22 cellular contexts compared by ENCODE assay signal in genomic region chr10:30039567-30039966, GRCh38. TPM values are rescaled to one million over a fixed set of nuclear protein-coding genes. Genes with fewer than 3 reads are reported as not detected.
DNase-seq lines count a peak whose midpoint lies in the region; ATAC-seq, FAIRE-seq and TF ChIP-seq lines count a peak whose summit lies in the region.
"Had no signal": no experiment of that assay in that cellular context is flagged by ENCODE, and none has a peak within 500 bp of the region (broad histone marks: within the 10 kb centered on the region; RNA-seq: fewer than 3 reads in every experiment).

No MANE protein-coding gene starts in this region.

- H2BK120ac ChIP-seq in trophoblast cell (ENCODE audit: insufficient read depth, low read length, poor library complexity) = no peak overlapping the region

- peaks cover 2% of the 10 kb centered on the region for H3K9me1 ChIP-seq in K562 (ENCODE audit: control insufficient read depth, insufficient read depth, low read length)

- H3K9ac ChIP-seq in K562 (ENCODE audit: insufficient read depth in 1 of 2, low read depth in 2 of 2, low read length in 2 of 2) (no peak overlapping the region), trophoblast cell (ENCODE audit: low read length) (no peak overlapping the region)

- DNase-seq in heart right ventricle (peak in 1 of 2 donors; percentile 10), Right ventricle myocardium superior (no peak), K562 (ENCODE audit: extremely low read depth in 1 of 4, low spot score in 3 of 4) (no peak), lung microvascular endothelial cell (ENCODE audit: low read depth in 2 of 2) (peak; percentile 60 to 64), GOT3 (lab: John Stamatoyannopoulos, UW) (no peak), trophoblast cell (no peak), midbrain (lab: John Stamatoyannopoulos, UW) (no peak)
- DNase-seq: activated B cell treated with CpG ODN at 0.5 μM for 24 hours; activated CD4-positive, alpha-beta memory T cell treated with anti-CD3 and anti-CD28 coated beads, Interleukin-2, amount 10 ng/mL, durations not matched to agents 7 days and 5 days; activated naive CD4-positive, alpha-beta T cell treated with anti-CD3 and anti-CD28 coated beads, Interleukin-2, amount 10 ng/mL, durations not matched to agents 7 days and 5 days; activated T-cell treated with anti-CD3 and anti-CD28 coated beads, Interleukin-2, amount 50 U/mL, for 24 hours; effector CD8-positive, alpha-beta T cell; EL; NCI-H2029; NCI-H510A treated with DMSO at 0.1 percent for 48 hours; stimulated activated CD4-positive, alpha-beta T cell treated with anti-CD3 and anti-CD28 coated beads, Interleukin-4, amount 100 ng/mL, for 24 hours had no signal

- H3K14ac ChIP-seq in trophoblast cell (ENCODE audit: low read length) = no peak overlapping the region

- H3K4me1 ChIP-seq in heart right ventricle (peaks cover 15 to 98% (median 51%) of the 10 kb centered on the region in 9 donors), K562 (replicated peaks in 1 of 2; ENCODE audit: control insufficient read depth in 2 of 2, insufficient read depth in 2 of 2, low read length in 2 of 2) (no peaks in the 10 kb centered on the region), trophoblast cell (ENCODE audit: control insufficient read depth in 1 of 2, insufficient read depth in 2 of 2, low read length in 2 of 2) (no peaks in the 10 kb centered on the region)
- H3K4me1 ChIP-seq: prostate gland, SJSA1 had no signal

- intact Hi-C loops in heart right ventricle (cut with DNase I) (no loop called here), Right ventricle myocardium superior (cut with DNase I) (no loop called here), K562 (cut with micrococcal nuclease) (no loop called here)

- H3K27me3 ChIP-seq in heart right ventricle (peaks cover 0 to 52% (median 7%) of the 10 kb centered on the region in 7 donors), K562 (ENCODE audit: control insufficient read depth in 2 of 2, insufficient read depth in 2 of 2, low read length in 2 of 2) (peaks cover 30 to 60% of the 10 kb centered on the region in 2 experiments; a peak in 4 of 5 replicates), trophoblast cell (ENCODE audit: insufficient read depth, low read length) (no peaks in the 10 kb centered on the region)
- H3K27me3 ChIP-seq: SJSA1 had no signal

- TF ChIP-seq CTCF in heart right ventricle (IDR thresholded peaks at IDR 0.05) = no peak
- no peak for TF ChIP-seq CTCF in K562 (IDR thresholded peaks at IDR 0.05 in 2 of 3, conservative IDR thresholded peaks at IDR 0.05 in 1 of 3; ENCODE audit: insufficient read depth in 2 of 3, low read depth in 1 of 3, low read length in 3 of 3)

- H3K27ac ChIP-seq in heart right ventricle = peak overlapping the region in 9 of 10 donors; percentile 14 to 83 (median 68)
- H3K27ac ChIP-seq in K562 (ENCODE audit: extremely low read depth, low read depth, low read length) = no peak overlapping the region
- H3K27ac ChIP-seq in trophoblast cell (ENCODE audit: low read depth, low read length) = no peak overlapping the region
- H3K27ac ChIP-seq: HL-60, prostate gland, SJSA1 had no signal

- ATAC-seq in heart right ventricle (peak in 4 of 8 donors; percentile 2 to 28 (median 14)), Right ventricle myocardium superior (ENCODE audit: poor library complexity) (no peak), K562 (no peak)

- H3K18ac ChIP-seq in trophoblast cell (ENCODE audit: low read length) = no peak overlapping the region

- no peak for TF ChIP-seq RAD21 in K562 (CRISPR knock-in tag; conservative IDR thresholded peaks at IDR 0.05 in 1 of 2, IDR thresholded peaks at IDR 0.05 in 1 of 2)

- H3K4me3 ChIP-seq in heart right ventricle (no peak overlapping the region), K562 (no peak overlapping the region), trophoblast cell (ENCODE audit: low read depth, low read length) (no peak overlapping the region)
- H3K4me3 ChIP-seq: prostate gland, SJSA1, smooth muscle cell had no signal

- no peak overlapping the region for H2AFZ ChIP-seq in K562 (ENCODE audit: low read depth, low read length)
- H2AFZ ChIP-seq in trophoblast cell (ENCODE audit: insufficient read depth, low read length, poor library complexity) = no peak overlapping the region

- no peaks in the 10 kb centered on the region for H3K79me1 ChIP-seq in trophoblast cell (ENCODE audit: low read length)

- 58 to 61% methylated on average over 14 of the region's 14 CpGs for WGBS in heart right ventricle, 2 donors
- 2% methylated on average over 14 of the region's 14 CpGs for WGBS in K562 (ENCODE audit: insufficient coverage, low coverage, missing lambda C conversion rate)
- no CpG with 5 or more reads among the region's 14 CpGs for WGBS in trophoblast cell (ENCODE audit: extremely low coverage, insufficient coverage, insufficient read length)

- POLR2A ChIA-PET in K562 (lab: Yijun Ruan, JAX) = no interaction called here

- no TSS peak for BruUV-seq in K562 (replicated peaks; lab: Mats Ljungman, UMichigan)

- H3K36me3 ChIP-seq in heart right ventricle (peaks cover 0 to 30% (median 0%) of the 10 kb centered on the region in 9 donors), K562 (ENCODE audit: control insufficient read depth, insufficient read depth, low read length) (no peaks in the 10 kb centered on the region), trophoblast cell (ENCODE audit: control insufficient read depth in 1 of 2, insufficient read depth in 2 of 2, low read length in 2 of 2) (peaks cover 12% of the 10 kb centered on the region in 2 experiments)
- H3K36me3 ChIP-seq: prostate gland had no signal

- CTCF ChIA-PET in K562 (lab: Yijun Ruan, JAX; ENCODE audit: low intra/inter-chr PET ratio) = no interaction called here

- no peaks in the 10 kb centered on the region for H3K79me2 ChIP-seq in K562 (ENCODE audit: control insufficient read depth, insufficient read depth, low read length)
- no peaks in the 10 kb centered on the region for H3K79me2 ChIP-seq in trophoblast cell (ENCODE audit: control insufficient read depth, insufficient read depth, low read length, poor library complexity)

- in situ Hi-C loops in K562 (cut with MboI) = no loop called here

- TF ChIP-seq POLR2A in K562 (conservative IDR thresholded peaks at IDR 0.05) = no peak

- no peak overlapping the region for H2AK5ac ChIP-seq in trophoblast cell (ENCODE audit: low read length)

- peaks cover 3% of the 10 kb centered on the region; the same call in 1 of the 2 replicates for H4K20me1 ChIP-seq in K562 (replicated peaks; ENCODE audit: control insufficient read depth, insufficient read depth, low read length)

- no peak overlapping the region for H4K12ac ChIP-seq in trophoblast cell (ENCODE audit: low read depth, low read length)

- H3K4ac ChIP-seq in trophoblast cell (ENCODE audit: low read depth, low read length) = no peak overlapping the region

- H3K9me3 ChIP-seq in heart right ventricle = no peaks in the 10 kb centered on the region
- no peaks in the 10 kb centered on the region for H3K9me3 ChIP-seq in K562 (replicated peaks; ENCODE audit: control insufficient read depth, insufficient read depth, low read depth, low read length)
- H3K9me3 ChIP-seq in trophoblast cell (ENCODE audit: insufficient read depth, low read depth, low read length) = no peaks in the 10 kb centered on the region
- H3K9me3 ChIP-seq: prostate gland, SJSA1 had no signal

- no peak for FAIRE-seq in K562 (lab: Jason Lieb, UNC)

- no peak for TF ChIP-seq EP300 in K562 (IDR thresholded peaks at IDR 0.05; ENCODE audit: low read length)

- H3K23ac ChIP-seq in trophoblast cell (ENCODE audit: low read length) = no peak overlapping the region

- H2BK12ac ChIP-seq in trophoblast cell (ENCODE audit: low read length) = no peak overlapping the region

- H4K91ac ChIP-seq in trophoblast cell (ENCODE audit: low read depth, low read length) = no peak overlapping the region

- H3K4me2 ChIP-seq in K562 (ENCODE audit: insufficient read depth, low read length) (no peak overlapping the region), trophoblast cell (ENCODE audit: low read length) (no peak overlapping the region)
- H3K4me2 ChIP-seq: smooth muscle cell had no signal

- no peak overlapping the region for H4K8ac ChIP-seq in trophoblast cell (ENCODE audit: low read depth, low read length)

- no peak overlapping the region for H2BK5ac ChIP-seq in trophoblast cell (ENCODE audit: low read depth, low read length, poor library complexity)

TF ChIP-seq in K562, 482 proteins besides CTCF, POLR2A, EP300 and RAD21:
- TF ChIP-seq ELF4 (CRISPR knock-in tag; IDR thresholded peaks at IDR 0.05) = no peak
- TF ChIP-seq STAT5A (IDR thresholded peaks at IDR 0.05; ENCODE audit: borderline replicate concordance, low read length) = no peak
- no peak for TF ChIP-seq ZBTB1 (CRISPR knock-in tag; IDR thresholded peaks at IDR 0.05; ENCODE audit: borderline replicate concordance, low read depth)
- TF ChIP-seq NFIC (IDR thresholded peaks at IDR 0.05) = peak; percentile 64
- peak; percentile 21; the same call in 1 of the 2 replicates for TF ChIP-seq BHLHE40 (IDR thresholded peaks at IDR 0.05; ENCODE audit: low read length)
TF ChIP-seq in K562: peak in this region for 2.

RNA-seq across cellular contexts. Expression of gene JCAD, which starts 19.8 kb away (rescaled TPM):
- 10 to 100 TPM; 16.5 to 39.8 (median 21.4) TPM for total RNA-seq in heart right ventricle
- polyA plus RNA-seq in heart right ventricle = 10 to 100 TPM in 1 of 2 donors, 1 to 10 TPM in 1; 7.7 to 13.0 TPM
- total RNA-seq in Right ventricle myocardium superior = 25.5 TPM
- not detected in 2 replicates for total RNA-seq in K562 (2011; cell fraction: chromatin; rRNA removed; ENCODE audit: low replicate concordance)
- not detected in 2 replicates for total RNA-seq in K562 (2011; cell fraction: nucleolus; rRNA removed)
- not detected in 2 replicates for total RNA-seq in K562 (2011; cell fraction: nucleoplasm; rRNA removed)
- not detected in 2 replicates for total RNA-seq in K562 (2014; rRNA removed)
- total RNA-seq in K562 (2014; rRNA removed; fragmentation: Illumina TruSeq; extraction: Trizol) = not detected in 2 replicates
- total RNA-seq in K562 (2015; rRNA removed; fragmentation: Illumina TruSeq; extraction: Trizol) = not detected in 2 replicates
- total RNA-seq in K562 (2021) = 0.20 TPM in 1 of 2 replicates, not detected in the other
- polyA plus RNA-seq in K562 (2011; rRNA removed) = not detected in 2 replicates
- polyA plus RNA-seq in K562 (2011; cell fraction: cytosol; rRNA removed) = not detected in 2 replicates
- not detected in 2 replicates for polyA plus RNA-seq in K562 (2011; cell fraction: nucleus; rRNA removed)
- polyA plus RNA-seq in K562 (2012) = not detected in 2 replicates
- not detected in 2 replicates for polyA plus RNA-seq in K562 (2014; fragmentation: Illumina TruSeq; extraction: Trizol)
- not detected for polyA plus RNA-seq in K562 (2014; fragmentation: Nextera tagmentation; extraction: Ambion mirVana)
- 0.38 TPM in 1 of 2 replicates, not detected in the other for polyA plus RNA-seq in K562 (2014; rRNA removed)
- 0.03 TPM in 1 of 2 replicates, not detected in the other for polyA minus RNA-seq in K562 (2011; rRNA and poly(A)+ RNA removed)
- polyA minus RNA-seq in K562 (2011; cell fraction: cytosol; rRNA and poly(A)+ RNA removed) = not detected in 2 replicates
- polyA minus RNA-seq in K562 (2011; cell fraction: nucleus; rRNA and poly(A)+ RNA removed) = not detected in 2 replicates
- total RNA-seq in lung microvascular endothelial cell = 46.2 and 60.5 TPM in 2 replicates
- polyA plus RNA-seq in trophoblast cell (2013) = 5.8 and 6.0 TPM in 2 replicates
- total RNA-seq: activated B cell treated with CpG ODN at 0.5 μM for 24 hours, OCI-LY7 had no signal
- polyA plus RNA-seq: IgD-negative memory B cell had no signal

Comparison
In these comparisons a context has a peak if more than half of its experiments do, and no peak if none do; other contexts are left out.
1. DNase-seq: peak in lung microvascular endothelial cell (2 of 2); none in Right ventricle myocardium superior (single experiment), K562 (0 of 4), GOT3 (single experiment), trophoblast cell (0 of 2) and midbrain (single experiment).
2. H3K27ac ChIP-seq: peak in heart right ventricle (9 of 10); none in K562 (single experiment) and trophoblast cell (single experiment).
3. RNA of gene JCAD, which starts 19.8 kb away (total RNA-seq): 46.2 to 60.5 TPM in lung microvascular endothelial cell, 25.5 TPM in Right ventricle myocardium superior (single experiment) and 16.5 to 39.8 TPM in heart right ventricle; 0.20 TPM in K562; every median in the first group is over 10 times any median in the second.